Comparison of ENCODE assay signal across 28 cellular contexts in the genomic region with DNA sequence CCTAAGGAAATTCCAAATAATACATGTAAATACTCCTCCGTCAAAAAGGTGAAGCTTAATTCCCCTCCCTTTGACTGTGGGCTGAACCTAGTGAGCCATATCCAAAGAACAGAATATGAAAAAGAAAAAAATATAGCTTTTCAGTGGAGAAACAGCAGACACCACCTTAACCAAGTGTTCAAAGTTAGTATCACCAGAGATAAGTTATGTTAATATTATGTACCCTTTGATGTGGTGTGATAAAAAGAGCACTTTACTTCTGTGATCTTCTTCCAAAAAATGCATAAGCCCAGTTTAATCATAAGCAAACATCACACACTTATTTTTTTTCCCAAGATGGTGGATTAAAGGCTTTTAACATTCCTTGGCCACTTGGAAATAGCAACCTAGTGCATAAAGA.
"Had no signal": no experiment of that assay in that cellular context is flagged by ENCODE, and none has a peak within 500 bp of the region (broad histone marks: within the 10 kb centered on the region; RNA-seq: fewer than 3 reads in every experiment).

No MANE protein-coding gene starts in this region.

- H3K4me3 Mint-ChIP-seq: stimulated activated effector memory CD8-positive, alpha-beta T cell treated with anti-CD3 and anti-CD28 coated beads, Interleukin-12 subunit alpha, Interleukin-12 subunit beta, amount 100 ng/mL, for 72 hours; stimulated activated memory B cell treated with anti-CD40 and anti-IgM and Interleukin-4, amounts not matched to agents 10 μg/mL and 1 μg/mL and 100 μg/mL, for 72 hours; stimulated activated naive B cell treated with anti-CD40 and anti-IgM and Interleukin-4, amounts not matched to agents 10 μg/mL and 1 μg/mL and 100 μg/mL, for 72 hours; stimulated activated naive CD8-positive, alpha-beta T cell treated with anti-CD3 and anti-CD28 coated beads, Interleukin-15, amount 100 ng/mL, for 72 hours; stimulated activated naive CD8-positive, alpha-beta T cell treated with anti-CD3 and anti-CD28 coated beads, Interleukin-15, Interleukin-2, amounts not matched to agents 100 ng/mL and 50 ng/mL, for 24 hours; type B pancreatic cell had no signal

- H3K9me3 ChIP-seq: testis, thyroid gland, uterus, vagina had no signal

- H3K4me1 ChIP-seq: suprapubic skin, testis, thyroid gland, tibial artery, tibial nerve, transverse colon, upper lobe of left lung, upper lobe of right lung, uterus, vagina had no signal

- H3K27ac ChIP-seq: suprapubic skin, testis, thoracic aorta, thyroid gland, tibial artery, tibial nerve, transverse colon, upper lobe of left lung, upper lobe of right lung, uterus, vagina had no signal

- H3K27me3 Mint-ChIP-seq: stimulated activated naive B cell treated with anti-CD40 and anti-IgM and Interleukin-4, amounts not matched to agents 10 μg/mL and 1 μg/mL and 100 μg/mL, for 72 hours; stimulated activated naive CD8-positive, alpha-beta T cell treated with anti-CD3 and anti-CD28 coated beads, Interleukin-15, amount 100 ng/mL, for 72 hours; stimulated activated naive CD8-positive, alpha-beta T cell treated with anti-CD3 and anti-CD28 coated beads, Interleukin-15, Interleukin-2, amounts not matched to agents 100 ng/mL and 50 ng/mL, for 24 hours; type B pancreatic cell had no signal

- H3K36me3 Mint-ChIP-seq: stimulated activated effector memory CD8-positive, alpha-beta T cell treated with anti-CD3 and anti-CD28 coated beads, Interleukin-12 subunit alpha, Interleukin-12 subunit beta, amount 100 ng/mL, for 72 hours; stimulated activated memory B cell treated with anti-CD40 and anti-IgM and Interleukin-4, amounts not matched to agents 10 μg/mL and 1 μg/mL and 100 μg/mL, for 72 hours; type B pancreatic cell had no signal

- FAIRE-seq: urothelium cell line had no signal

- H3K9me3 Mint-ChIP-seq: type B pancreatic cell had no signal

- ATAC-seq: stimulated activated effector memory CD8-positive, alpha-beta T cell treated with anti-CD3 and anti-CD28 coated beads, Interleukin-12 subunit alpha, Interleukin-12 subunit beta, amount 100 ng/mL, for 72 hours; stimulated activated memory B cell treated with anti-CD40 and anti-IgM and Interleukin-4, amounts not matched to agents 10 μg/mL and 1 μg/mL and 100 μg/mL, for 72 hours; stimulated activated naive B cell treated with anti-CD40 and anti-IgM and Interleukin-4, amounts not matched to agents 10 μg/mL and 1 μg/mL and 100 μg/mL, for 72 hours; stimulated activated naive CD8-positive, alpha-beta T cell treated with anti-CD3 and anti-CD28 coated beads, Interleukin-15, amount 100 ng/mL, for 72 hours; stimulated activated naive CD8-positive, alpha-beta T cell treated with anti-CD3 and anti-CD28 coated beads, Interleukin-15, Interleukin-2, amounts not matched to agents 100 U/mL and 50 U/mL, for 24 hours; upper lobe of right lung had no signal

- DNase-seq: stimulated activated CD4-positive, alpha-beta T cell treated with anti-CD3 and anti-CD28 coated beads, Interleukin-2, amount 100 ng/mL, for 48 hours; stimulated activated CD4-positive, alpha-beta T cell treated with anti-CD3 and anti-CD28 coated beads, Interleukin-4, amount 100 ng/mL, for 1 hour; stimulated activated CD4-positive, alpha-beta T cell treated with anti-CD3 and anti-CD28 coated beads, Interleukin-4, amount 100 ng/mL, for 24 hours; stimulated activated CD4-positive, alpha-beta T cell treated with anti-CD3 and anti-CD28 coated beads, Interleukin-4, amount 100 ng/mL, for 4 hours; stimulated activated CD8-positive, alpha-beta memory T cell treated with anti-CD3 and anti-CD28 coated beads, Interleukin-4, amount 100 ng/mL, for 48 hours; stimulated activated naive B cell treated with anti-CD40 and anti-IgM and Interleukin-4, amounts not matched to agents 10 μg/mL and 1 μg/mL and 100 μg/mL, for 72 hours; stimulated activated naive CD4-positive, alpha-beta T cell; stimulated activated naive CD4-positive, alpha-beta T cell treated with Interleukin-2 at 50 U/mL for 16 hours; stimulated activated naive CD8-positive, alpha-beta T cell treated with anti-CD3 and anti-CD28 coated beads, Interleukin-15, amount 100 ng/mL, for 72 hours; stimulated activated naive CD8-positive, alpha-beta T cell treated with anti-CD3 and anti-CD28 coated beads, Interleukin-15, Interleukin-2, amounts not matched to agents 100 U/mL and 50 U/mL, for 24 hours; substantia nigra; testis; thyroid gland; tibial artery; transverse colon; trophoblast cell; upper lobe of left lung; upper lobe of right lung; uterus had no signal

- H3K36me3 ChIP-seq: suprapubic skin, thoracic aorta, thyroid gland, tibial artery, tibial nerve, transverse colon, upper lobe of left lung, upper lobe of right lung, uterus, vagina had no signal

- H3K27me3 ChIP-seq: suprapubic skin, testis, thyroid gland, tibial artery, tibial nerve, transverse colon, upper lobe of left lung, upper lobe of right lung, uterus, vagina had no signal

- H3K4me1 Mint-ChIP-seq: stimulated activated effector memory CD8-positive, alpha-beta T cell treated with anti-CD3 and anti-CD28 coated beads, Interleukin-12 subunit alpha, Interleukin-12 subunit beta, amount 100 ng/mL, for 72 hours; stimulated activated memory B cell treated with anti-CD40 and anti-IgM and Interleukin-4, amounts not matched to agents 10 μg/mL and 1 μg/mL and 100 μg/mL, for 72 hours; stimulated activated naive B cell treated with anti-CD40 and anti-IgM and Interleukin-4, amounts not matched to agents 10 μg/mL and 1 μg/mL and 100 μg/mL, for 72 hours; stimulated activated naive CD8-positive, alpha-beta T cell treated with anti-CD3 and anti-CD28 coated beads, Interleukin-15, amount 100 ng/mL, for 72 hours had no signal

- H3K4me3 ChIP-seq: suprapubic skin, testis, thoracic aorta, thyroid gland, tibial artery, tibial nerve, transverse colon, upper lobe of left lung, upper lobe of right lung, uterus, vagina had no signal

- H3K27ac Mint-ChIP-seq: stimulated activated effector memory CD8-positive, alpha-beta T cell treated with anti-CD3 and anti-CD28 coated beads, Interleukin-12 subunit alpha, Interleukin-12 subunit beta, amount 100 ng/mL, for 72 hours; stimulated activated memory B cell treated with anti-CD40 and anti-IgM and Interleukin-4, amounts not matched to agents 10 μg/mL and 1 μg/mL and 100 μg/mL, for 72 hours; stimulated activated naive B cell treated with anti-CD40 and anti-IgM and Interleukin-4, amounts not matched to agents 10 μg/mL and 1 μg/mL and 100 μg/mL, for 72 hours; stimulated activated naive CD8-positive, alpha-beta T cell treated with anti-CD3 and anti-CD28 coated beads, Interleukin-15, amount 100 ng/mL, for 72 hours; stimulated activated naive CD8-positive, alpha-beta T cell treated with anti-CD3 and anti-CD28 coated beads, Interleukin-15, Interleukin-2, amounts not matched to agents 100 ng/mL and 50 ng/mL, for 24 hours; type B pancreatic cell had no signal
